ENCODE assay signal across 25 cellular contexts in genomic region chr14:74127634-74128033, GRCh38. TPM values are rescaled to one million over a fixed set of nuclear protein-coding genes. Genes with fewer than 3 reads are reported as not detected.
DNase-seq lines count a peak whose midpoint lies in the region; ATAC-seq, FAIRE-seq and TF ChIP-seq lines count a peak whose summit lies in the region.
"Had no signal": no experiment of that assay in that cellular context is flagged by ENCODE, and none has a peak within 500 bp of the region (broad histone marks: within the 10 kb centered on the region; RNA-seq: fewer than 3 reads in every experiment).

No MANE protein-coding gene starts in this region.

- POLR2A ChIA-PET in HEK293 (lab: Yijun Ruan, JAX) = no interaction called here
- POLR2A ChIA-PET in K562 (lab: Yijun Ruan, JAX) = interaction anchor here (0.7 to 1.4 kb wide), 2 partner anchors 32 to 43 kb away, joined by 3 to 5 read pairs; partner anchors contain the start of genes ALDH6A1 and LIN52
- POLR2A ChIA-PET in endothelial cell of umbilical vein (lab: Charles Lee) = no interaction called here

- no peaks in the 10 kb centered on the region for H3K4me1 Mint-ChIP-seq in Calu3 (ENCODE audit: low read depth, unreplicated experiment)
- H3K4me1 Mint-ChIP-seq in T-helper 17 cell = peaks cover 5% of the 10 kb centered on the region
- H3K4me1 Mint-ChIP-seq: CD8-positive, alpha-beta memory T cell had no signal

- BruUV-seq in K562 (replicated peaks; lab: Mats Ljungman, UMichigan) (no TSS peak), endothelial cell of umbilical vein (replicated peaks; lab: Mats Ljungman, UMichigan) (no TSS peak), Calu3 (replicated peaks; lab: Mats Ljungman, UMichigan) (no TSS peak)

- no peaks in the 10 kb centered on the region for H4K20me1 ChIP-seq in K562 (replicated peaks; ENCODE audit: control insufficient read depth, insufficient read depth, low read length)
- no peaks in the 10 kb centered on the region for H4K20me1 ChIP-seq in endothelial cell of umbilical vein (replicated peaks; ENCODE audit: control insufficient read depth, extremely low read depth, insufficient read depth, low read length)
- no peaks in the 10 kb centered on the region for H4K20me1 ChIP-seq in MM.1S (ENCODE audit: insufficient read depth, low read length)
- H4K20me1 ChIP-seq: BLaER1 had no signal

- H3K27ac ChIP-seq in HEK293 (ENCODE audit: extremely low read depth, low read depth, low read length) = no peak overlapping the region
- H3K27ac ChIP-seq in K562 (ENCODE audit: extremely low read depth, low read depth, low read length) = no peak overlapping the region
- H3K27ac ChIP-seq in endothelial cell of umbilical vein (ENCODE audit: insufficient read depth, low read depth, low read length) = no peak overlapping the region
- H3K27ac ChIP-seq in MM.1S (ENCODE audit: low read length) = no peak overlapping the region
- H3K27ac ChIP-seq: BLaER1 had no signal

- H2AFZ ChIP-seq in K562 (ENCODE audit: low read depth, low read length) (no peak overlapping the region), endothelial cell of umbilical vein (ENCODE audit: low read depth, low read length) (no peak overlapping the region), MM.1S (ENCODE audit: low read length) (no peak overlapping the region)

- H3F3A ChIP-seq in MM.1S (ENCODE audit: insufficient read depth, low read length) = no peaks in the 10 kb centered on the region

- H3K4me3 Mint-ChIP-seq in Calu3 (ENCODE audit: low read depth, unreplicated experiment) (no peak overlapping the region), T-helper 17 cell (no peak overlapping the region)
- H3K4me3 Mint-ChIP-seq: CD14-positive monocyte; CD4-positive, alpha-beta memory T cell; CD4-positive, CD25-positive, alpha-beta regulatory T cell; CD8-positive, alpha-beta memory T cell had no signal

- H3K36me3 Mint-ChIP-seq in Calu3 (ENCODE audit: insufficient read depth, unreplicated experiment) = no peaks in the 10 kb centered on the region
- peaks cover 7% of the 10 kb centered on the region for H3K36me3 Mint-ChIP-seq in T-helper 17 cell (ENCODE audit: low read depth)

- no peaks in the 10 kb centered on the region for H3K9me3 Mint-ChIP-seq in Calu3 (ENCODE audit: low read depth, unreplicated experiment)
- H3K9me3 Mint-ChIP-seq: CD8-positive, alpha-beta memory T cell had no signal

- H3K4me3 ChIP-seq in HEK293 (ENCODE audit: low read depth, low read length) (no peak overlapping the region), K562 (no peak overlapping the region), endothelial cell of umbilical vein (replicated peaks in 1 of 3; ENCODE audit: insufficient read depth in 1 of 3, low read depth in 1 of 3, low read length in 3 of 3) (no peak overlapping the region), MM.1S (ENCODE audit: low read length) (no peak overlapping the region)
- H3K4me3 ChIP-seq: BLaER1, GM12878 had no signal

- H3K9me2 ChIP-seq in MM.1S (replicated peaks; ENCODE audit: insufficient read depth, low read length) = no peaks in the 10 kb centered on the region

- dilution Hi-C loops in endothelial cell of umbilical vein (cut with MboI; ENCODE audit: extremely low pct_ligation_motif_present, low sequenced_read_pairs) = no loop called here

- no peak for TF ChIP-seq EP300 in K562 (IDR thresholded peaks at IDR 0.05; ENCODE audit: low read length)

- H3K4me2 ChIP-seq in K562 (ENCODE audit: insufficient read depth, low read length) = no peak overlapping the region
- no peak overlapping the region for H3K4me2 ChIP-seq in endothelial cell of umbilical vein (ENCODE audit: insufficient read depth, low read length)
- H3K4me2 ChIP-seq in MM.1S (ENCODE audit: low read depth, low read length) = no peak overlapping the region
- H3K4me2 ChIP-seq: BLaER1 had no signal

- no peak for TF ChIP-seq CTCF in HEK293 (tag by site-specific recombination; IDR thresholded peaks at IDR 0.05)
- TF ChIP-seq CTCF in K562 (IDR thresholded peaks at IDR 0.05 in 2 of 3, conservative IDR thresholded peaks at IDR 0.05 in 1 of 3; ENCODE audit: insufficient read depth in 2 of 3, low read depth in 1 of 3, low read length in 3 of 3) = no peak
- no peak for TF ChIP-seq CTCF in endothelial cell of umbilical vein (IDR thresholded peaks at IDR 0.05; ENCODE audit: extremely low read depth in 1 of 2, insufficient read depth in 1 of 2, low read depth in 1 of 2, low read length in 2 of 2)
- no peak for TF ChIP-seq CTCF in Calu3 (IDR thresholded peaks at IDR 0.05; ENCODE audit: unreplicated experiment)
- no peak for TF ChIP-seq CTCF in MM.1S (IDR thresholded peaks at IDR 0.05; ENCODE audit: low read length)

- WGBS in K562 (ENCODE audit: insufficient coverage, low coverage, missing lambda C conversion rate) = 88% methylated on average over 1 of the region's 1 CpG

- H3K9ac ChIP-seq in K562 (ENCODE audit: insufficient read depth in 1 of 2, low read depth in 2 of 2, low read length in 2 of 2) = no peak overlapping the region
- H3K9ac ChIP-seq in endothelial cell of umbilical vein (replicated peaks; ENCODE audit: extremely low read depth, insufficient read depth, low read length) = no peak overlapping the region
- no peak overlapping the region for H3K9ac ChIP-seq in MM.1S (ENCODE audit: low read length)
- H3K9ac ChIP-seq: BLaER1 had no signal

- no peaks in the 10 kb centered on the region for H3K79me2 ChIP-seq in K562 (ENCODE audit: control insufficient read depth, insufficient read depth, low read length)
- H3K79me2 ChIP-seq in endothelial cell of umbilical vein (ENCODE audit: control insufficient read depth, insufficient read depth, low read length) = no peaks in the 10 kb centered on the region
- no peaks in the 10 kb centered on the region for H3K79me2 ChIP-seq in MM.1S (ENCODE audit: low read length)

- TF ChIP-seq RAD21 in K562 (CRISPR knock-in tag; conservative IDR thresholded peaks at IDR 0.05 in 1 of 2, IDR thresholded peaks at IDR 0.05 in 1 of 2) = no peak

- TF ChIP-seq POLR2A in K562 (conservative IDR thresholded peaks at IDR 0.05) (no peak), endothelial cell of umbilical vein (IDR thresholded peaks at IDR 0.05; ENCODE audit: low read depth, low read length) (no peak)

- in situ Hi-C loops in K562 (cut with MboI) = no loop called here

- H3K4me1 ChIP-seq in HEK293 (ENCODE audit: control insufficient read depth, insufficient read depth, low read length) (no peaks in the 10 kb centered on the region), K562 (replicated peaks in 1 of 2; ENCODE audit: control insufficient read depth in 2 of 2, insufficient read depth in 2 of 2, low read length in 2 of 2) (no peaks in the 10 kb centered on the region), endothelial cell of umbilical vein (ENCODE audit: control insufficient read depth, extremely low read depth, insufficient read depth, low read length) (no peaks in the 10 kb centered on the region), MM.1S (ENCODE audit: low read length) (no peaks in the 10 kb centered on the region)
- H3K4me1 ChIP-seq: BE2C, BLaER1 had no signal

- no peak overlapping the region for H3K27ac Mint-ChIP-seq in Calu3 (ENCODE audit: unreplicated experiment)
- H3K27ac Mint-ChIP-seq in T-helper 17 cell = no peak overlapping the region

- intact Hi-C loops in K562 (cut with micrococcal nuclease) = no loop called here
- intact Hi-C loops in endothelial cell of umbilical vein (cut with micrococcal nuclease) = no loop called here
- intact Hi-C loops in Calu3 (cut with micrococcal nuclease; ENCODE audit: unreplicated experiment) = no loop called here

- H3K36me3 ChIP-seq in HEK293 (ENCODE audit: control insufficient read depth in 2 of 2, insufficient read depth in 1 of 2, low read length in 2 of 2) (peaks cover 0 to 4% of the 10 kb centered on the region in 2 experiments; a peak in 1 of 3 replicates), K562 (ENCODE audit: control insufficient read depth, insufficient read depth, low read length) (no peaks in the 10 kb centered on the region), endothelial cell of umbilical vein (ENCODE audit: control insufficient read depth in 2 of 2, extremely low read depth in 1 of 2, insufficient read depth in 2 of 2, low read length in 2 of 2) (no peaks in the 10 kb centered on the region), MM.1S (replicated peaks; ENCODE audit: insufficient read depth, low read length) (no peaks in the 10 kb centered on the region)
- H3K36me3 ChIP-seq: BE2C, BLaER1 had no signal

- no peak for ATAC-seq in K562
- ATAC-seq in T-helper 17 cell = no peak
- ATAC-seq: GM12878 had no signal

- H3K27me3 ChIP-seq in K562 (ENCODE audit: control insufficient read depth in 2 of 2, insufficient read depth in 2 of 2, low read length in 2 of 2) (no peaks in the 10 kb centered on the region), endothelial cell of umbilical vein (ENCODE audit: control insufficient read depth in 2 of 2, insufficient read depth in 2 of 2, low read length in 2 of 2) (no peaks in the 10 kb centered on the region), MM.1S (replicated peaks; ENCODE audit: insufficient read depth, low read length) (no peaks in the 10 kb centered on the region)
- H3K27me3 ChIP-seq: BLaER1 had no signal

- no peak for DNase-seq in K562 (ENCODE audit: extremely low read depth in 1 of 4, low spot score in 3 of 4)
- DNase-seq in endothelial cell of umbilical vein (ENCODE audit: low read depth, low spot score) = no peak
- no peak for DNase-seq in urothelium cell line (ENCODE audit: low spot score)
- no peak for DNase-seq in Calu3
- DNase-seq in T-helper 17 cell = no peak
- DNase-seq in MM.1S = no peak
- DNase-seq: 8988T; ACHN; BE2C; C1 segment of cervical spinal cord; CD4-positive, alpha-beta memory T cell; CD4-positive, CD25-positive, alpha-beta regulatory T cell; CD8-positive, alpha-beta memory T cell; COR-L47; DMS79 treated with DMSO at 0.1 percent for 48 hours; GF-D8 had no signal

- CTCF ChIA-PET in HEK293 (lab: Yijun Ruan, JAX) = interaction anchor here (0.6 kb wide), 1 partner anchor 72 kb away, joined by 5 read pairs; no protein-coding TSS in a partner anchor
- CTCF ChIA-PET in K562 (lab: Yijun Ruan, JAX; ENCODE audit: low intra/inter-chr PET ratio) = no interaction called here
- CTCF ChIA-PET in endothelial cell of umbilical vein (lab: Charles Lee) = interaction anchor here (3.1 kb wide), 1 partner anchor 12 kb away, joined by 14 read pairs; no protein-coding TSS in a partner anchor
- CTCF ChIA-PET in Calu3 (lab: Charles Lee) = no interaction called here

- H3K9me3 ChIP-seq in HEK293 (ENCODE audit: control insufficient read depth, insufficient read depth, low read depth, low read length) (no peaks in the 10 kb centered on the region), K562 (replicated peaks; ENCODE audit: control insufficient read depth, insufficient read depth, low read depth, low read length) (no peaks in the 10 kb centered on the region), endothelial cell of umbilical vein (replicated peaks; ENCODE audit: control insufficient read depth, insufficient read depth, low read length) (no peaks in the 10 kb centered on the region), T-helper 17 cell (ENCODE audit: control insufficient read depth, low read length, poor library complexity, severe bottlenecking) (no peaks in the 10 kb centered on the region), MM.1S (replicated peaks; ENCODE audit: insufficient read depth, low read length) (no peaks in the 10 kb centered on the region)
- H3K9me3 ChIP-seq: BE2C had no signal

- no peaks in the 10 kb centered on the region for H3K9me1 ChIP-seq in K562 (ENCODE audit: control insufficient read depth, insufficient read depth, low read length)
- no peaks in the 10 kb centered on the region for H3K9me1 ChIP-seq in endothelial cell of umbilical vein (replicated peaks; ENCODE audit: control insufficient read depth, extremely low read depth, insufficient read depth, low read length)

- H3K27me3 Mint-ChIP-seq in Calu3 (ENCODE audit: unreplicated experiment) (no peaks in the 10 kb centered on the region), T-helper 17 cell (no peaks in the 10 kb centered on the region)
- H3K27me3 Mint-ChIP-seq: CD4-positive, alpha-beta memory T cell; CD4-positive, CD25-positive, alpha-beta regulatory T cell had no signal

- FAIRE-seq in K562 (lab: Jason Lieb, UNC) = no peak
- FAIRE-seq in endothelial cell of umbilical vein (lab: Jason Lieb, UNC) = peak; percentile 47
- FAIRE-seq in urothelium cell line (lab: Jason Lieb, UNC) = peak; percentile 65
- FAIRE-seq: A204.1, D721Med, G401.6, GM12878, GM12892, GM18507 had no signal

RNA-seq across cellular contexts. Expression of gene LIN52, which starts 42.9 kb away (rescaled TPM):
- total RNA-seq in K562 (2011; cell fraction: chromatin; rRNA removed; ENCODE audit: low replicate concordance) = 12.8 and 15.9 TPM in 2 replicates
- 8.7 and 11.4 TPM in 2 replicates for total RNA-seq in K562 (2011; cell fraction: nucleolus; rRNA removed)
- total RNA-seq in K562 (2011; cell fraction: nucleoplasm; rRNA removed) = 10.7 and 16.6 TPM in 2 replicates
- total RNA-seq in K562 (2014; rRNA removed) = 4.6 and 6.0 TPM in 2 replicates
- 9.2 and 9.8 TPM in 2 replicates for total RNA-seq in K562 (2014; rRNA removed; fragmentation: Illumina TruSeq; extraction: Trizol)
- 8.2 and 9.0 TPM in 2 replicates for total RNA-seq in K562 (2015; rRNA removed; fragmentation: Illumina TruSeq; extraction: Trizol)
- 4.9 and 5.5 TPM in 2 replicates for total RNA-seq in K562 (2021)
- polyA plus RNA-seq in K562 (2011; rRNA removed) = 8.3 and 9.9 TPM in 2 replicates
- polyA plus RNA-seq in K562 (2011; cell fraction: cytosol; rRNA removed) = 5.2 and 6.0 TPM in 2 replicates
- 2.5 and 4.1 TPM in 2 replicates for polyA plus RNA-seq in K562 (2011; cell fraction: nucleus; rRNA removed)
- 4.6 and 7.7 TPM in 2 replicates for polyA plus RNA-seq in K562 (2012)
- polyA plus RNA-seq in K562 (2014; fragmentation: Illumina TruSeq; extraction: Trizol) = 9.3 and 10.5 TPM in 2 replicates
- 10 to 100 TPM in 1 of 2 experiments, 1 to 10 TPM in 1; 7.3 to 11.8 TPM for polyA plus RNA-seq in K562 (2014; fragmentation: Nextera tagmentation; extraction: Ambion mirVana)
- polyA plus RNA-seq in K562 (2014; rRNA removed) = 8.3 and 9.8 TPM in 2 replicates
- 8.0 and 10.0 TPM in 2 replicates for polyA minus RNA-seq in K562 (2011; rRNA and poly(A)+ RNA removed)
- 2.6 and 5.3 TPM in 2 replicates for polyA minus RNA-seq in K562 (2011; cell fraction: cytosol; rRNA and poly(A)+ RNA removed)
- 3.9 and 6.4 TPM in 2 replicates for polyA minus RNA-seq in K562 (2011; cell fraction: nucleus; rRNA and poly(A)+ RNA removed)
- 9.7 and 10.5 TPM in 2 replicates for total RNA-seq in endothelial cell of umbilical vein
- 4.8 and 6.6 TPM in 2 replicates for polyA plus RNA-seq in endothelial cell of umbilical vein
- polyA plus RNA-seq in endothelial cell of umbilical vein (2011; cell fraction: cytosol; rRNA removed) = 8.4 and 8.7 TPM in 2 replicates
- polyA plus RNA-seq in endothelial cell of umbilical vein (2011; cell fraction: nucleus; rRNA removed) = 5.2 and 7.5 TPM in 2 replicates
- 4.6 and 8.3 TPM in 2 replicates for polyA plus RNA-seq in endothelial cell of umbilical vein (2012)
- 7.2 and 10.6 TPM in 2 replicates for polyA minus RNA-seq in endothelial cell of umbilical vein
- 4.6 TPM for polyA minus RNA-seq in endothelial cell of umbilical vein (2011; cell fraction: cytosol; rRNA and poly(A)+ RNA removed)
- polyA minus RNA-seq in endothelial cell of umbilical vein (2011; cell fraction: nucleus; rRNA and poly(A)+ RNA removed) = 7.4 and 10.2 TPM in 2 replicates
- total RNA-seq in Calu3 (2022) = 9.1 and 11.2 TPM in 2 replicates
- total RNA-seq in T-helper 17 cell = 10 to 100 TPM in 1 of 2 donors, 1 to 10 TPM in 1; 7.6 to 10.5 TPM

RNA-seq across cellular contexts. Expression of gene ALDH6A1, which starts 43.4 kb away (rescaled TPM):
- 9.9 and 11.4 TPM in 2 replicates for total RNA-seq in K562 (2011; cell fraction: chromatin; rRNA removed; ENCODE audit: low replicate concordance)
- total RNA-seq in K562 (2011; cell fraction: nucleolus; rRNA removed) = 4.5 and 5.7 TPM in 2 replicates
- total RNA-seq in K562 (2011; cell fraction: nucleoplasm; rRNA removed) = 6.2 and 7.6 TPM in 2 replicates
- 4.1 and 4.8 TPM in 2 replicates for total RNA-seq in K562 (2014; rRNA removed)
- 4.6 and 5.3 TPM in 2 replicates for total RNA-seq in K562 (2014; rRNA removed; fragmentation: Illumina TruSeq; extraction: Trizol)
- total RNA-seq in K562 (2015; rRNA removed; fragmentation: Illumina TruSeq; extraction: Trizol) = 3.5 and 4.1 TPM in 2 replicates
- total RNA-seq in K562 (2021) = 6.0 and 6.1 TPM in 2 replicates
- polyA plus RNA-seq in K562 (2011; rRNA removed) = 11.5 and 13.5 TPM in 2 replicates
- polyA plus RNA-seq in K562 (2011; cell fraction: cytosol; rRNA removed) = 3.1 and 6.9 TPM in 2 replicates
- 2.7 and 3.9 TPM in 2 replicates for polyA plus RNA-seq in K562 (2011; cell fraction: nucleus; rRNA removed)
- 3.9 and 4.5 TPM in 2 replicates for polyA plus RNA-seq in K562 (2012)
- polyA plus RNA-seq in K562 (2014; fragmentation: Illumina TruSeq; extraction: Trizol) = 3.8 and 5.1 TPM in 2 replicates
- polyA plus RNA-seq in K562 (2014; fragmentation: Nextera tagmentation; extraction: Ambion mirVana) = 1 to 10 TPM; 3.1 to 4.5 TPM
- polyA plus RNA-seq in K562 (2014; rRNA removed) = 3.6 and 3.9 TPM in 2 replicates
- 17.6 and 22.6 TPM in 2 replicates for polyA minus RNA-seq in K562 (2011; rRNA and poly(A)+ RNA removed)
- polyA minus RNA-seq in K562 (2011; cell fraction: cytosol; rRNA and poly(A)+ RNA removed) = 3.8 and 8.6 TPM in 2 replicates
- polyA minus RNA-seq in K562 (2011; cell fraction: nucleus; rRNA and poly(A)+ RNA removed) = 2.2 and 6.1 TPM in 2 replicates
- total RNA-seq in endothelial cell of umbilical vein = 7.3 and 10.2 TPM in 2 replicates
- polyA plus RNA-seq in endothelial cell of umbilical vein = 5.1 and 5.2 TPM in 2 replicates
- 8.2 and 8.5 TPM in 2 replicates for polyA plus RNA-seq in endothelial cell of umbilical vein (2011; cell fraction: cytosol; rRNA removed)
- 5.5 and 6.1 TPM in 2 replicates for polyA plus RNA-seq in endothelial cell of umbilical vein (2011; cell fraction: nucleus; rRNA removed)
- 3.4 and 7.7 TPM in 2 replicates for polyA plus RNA-seq in endothelial cell of umbilical vein (2012)
- 21.2 and 23.3 TPM in 2 replicates for polyA minus RNA-seq in endothelial cell of umbilical vein
- 6.7 TPM for polyA minus RNA-seq in endothelial cell of umbilical vein (2011; cell fraction: cytosol; rRNA and poly(A)+ RNA removed)
- 2.6 and 5.4 TPM in 2 replicates for polyA minus RNA-seq in endothelial cell of umbilical vein (2011; cell fraction: nucleus; rRNA and poly(A)+ RNA removed)
- 17.2 and 19.6 TPM in 2 replicates for total RNA-seq in Calu3 (2022)
- total RNA-seq in T-helper 17 cell = 1 to 10 TPM; 7.8 to 8.9 TPM

Comparison
In these comparisons a context has a peak if more than half of its experiments do, and no peak if none do; other contexts are left out.
1. CTCF ChIA-PET loops: an anchor here in HEK293 (0.6 kb wide) and endothelial cell of umbilical vein (3.1 kb wide); none called in K562 and Calu3.
2. Of the 44 proteins assayed by ChIP-seq in both K562 and HEK293: peak only in K562: none; only in HEK293: none; in both: ZNF121; in neither: 43.